ENCODE assay signal across 19 cellular contexts in genomic region chr2:4963106-4963505, GRCh38.
A peak's percentile ranks its signal among the peaks of the same experiment; 100 is the strongest.
DNase-seq lines count a peak whose midpoint lies in the region; ATAC-seq, FAIRE-seq and TF ChIP-seq lines count a peak whose summit lies in the region.
"Had no signal": no experiment of that assay in that cellular context is flagged by ENCODE, and none has a peak within 500 bp of the region (broad histone marks: within the 10 kb centered on the region; RNA-seq: fewer than 3 reads in every experiment).

No MANE protein-coding gene starts in this region.

- POLR2A ChIA-PET in GM12878 (lab: Charles Lee) = no interaction called here

- no peak overlapping the region for H3K4me3 ChIP-seq in GM12878
- no peak overlapping the region for H3K4me3 ChIP-seq in esophagus muscularis mucosa
- H3K4me3 ChIP-seq in neuronal stem cell (ENCODE audit: low read length in 2 of 2) = peak overlapping the region in 1 of 2 donors; percentile 34
- H3K4me3 ChIP-seq: BLaER1 treated with 17β-estradiol and CSF1 and Interleukin-3, amounts not matched to agents 10 nM and 100 nM had no signal

- H2AFZ ChIP-seq in GM12878 (ENCODE audit: control insufficient read depth, low read depth, low read length) (no peak overlapping the region), neuronal stem cell (ENCODE audit: low read length) (no peak overlapping the region)

- H2BK15ac ChIP-seq in neuronal stem cell (ENCODE audit: low read length) = no peak overlapping the region

- H3K36me3 ChIP-seq in GM12878 (ENCODE audit: control insufficient read depth in 2 of 2, insufficient read depth in 2 of 2, low read length in 1 of 2) (no peaks in the 10 kb centered on the region), esophagus muscularis mucosa (no peaks in the 10 kb centered on the region), neuronal stem cell (replicated peaks in 1 of 2; ENCODE audit: control insufficient read depth in 2 of 2, insufficient read depth in 2 of 2, low read length in 2 of 2) (peaks cover 0 to 2% of the 10 kb centered on the region in 2 donors)
- H3K36me3 ChIP-seq: BLaER1 treated with 17β-estradiol and CSF1 and Interleukin-3, amounts not matched to agents 10 nM and 100 nM had no signal

- DNase-seq in GM12891 (ENCODE audit: insufficient read length, low spot score) (no peak), GM12878 (ENCODE audit: low read depth, low spot score) (no peak), esophagus muscularis mucosa (ENCODE audit: extremely low spot score) (peak; percentile 42), neuronal stem cell (ENCODE audit: low spot score) (no peak), CD14-positive monocyte (ENCODE audit: low spot score) (no peak), hypothalamus (lab: John Stamatoyannopoulos, UW) (no peak)
- DNase-seq in stimulated activated CD8-positive, alpha-beta memory T cell treated with anti-CD3 and anti-CD28 coated beads, Interleukin-4, amount 100 ng/mL, for 48 hours = no peak
- no peak for DNase-seq in activated T-cell treated with anti-CD3 and anti-CD28 coated beads, Interleukin-2, amount 50 U/mL, for 24 hours
- DNase-seq: ACHN; Calu3; CD4-positive, alpha-beta T cell; DMS79 had no signal

- no peaks in the 10 kb centered on the region for H3K79me1 ChIP-seq in neuronal stem cell (ENCODE audit: low read depth, low read length)

- no peaks in the 10 kb centered on the region for H3K27me3 ChIP-seq in GM12878 (replicated peaks in 1 of 2; ENCODE audit: control insufficient read depth in 2 of 2, insufficient read depth in 2 of 2, low read length in 1 of 2)
- no peaks in the 10 kb centered on the region for H3K27me3 ChIP-seq in esophagus muscularis mucosa
- peaks cover 0 to 2% (median 0%) of the 10 kb centered on the region in 3 experiments for H3K27me3 ChIP-seq in neuronal stem cell (ENCODE audit: control insufficient read depth in 3 of 3, insufficient read depth in 3 of 3, low read depth in 1 of 3, low read length in 3 of 3)
- H3K27me3 ChIP-seq: BLaER1 treated with 17β-estradiol and CSF1 and Interleukin-3, amounts not matched to agents 10 nM and 100 nM had no signal

- peaks cover 0 to under 1% (median 0%) of the 10 kb centered on the region in 3 donors for H3K27me3 Mint-ChIP-seq in CD14-positive monocyte (ENCODE audit: low read depth in 3 of 3)
- H3K27me3 Mint-ChIP-seq in activated T-cell treated with anti-CD3 and anti-CD28 coated beads, Interleukin-2, amount 50 U/mL, for 24 hours = no peaks in the 10 kb centered on the region
- H3K27me3 Mint-ChIP-seq: CD4-positive, alpha-beta T cell; IgD-negative memory B cell had no signal

- CTCF ChIA-PET in GM12878 (lab: Yijun Ruan, JAX) = no interaction called here

- peak overlapping the region; percentile 93 for H4K91ac ChIP-seq in neuronal stem cell (ENCODE audit: low read depth, low read length, poor library complexity)

- H3K4ac ChIP-seq in neuronal stem cell (ENCODE audit: low read length) = no peak overlapping the region

- H3K9me3 Mint-ChIP-seq in CD14-positive monocyte = peaks cover 0 to 5% (median 0%) of the 10 kb centered on the region in 7 donors
- H3K9me3 Mint-ChIP-seq in activated T-cell treated with anti-CD3 and anti-CD28 coated beads, Interleukin-2, amount 50 U/mL, for 24 hours = peaks cover 5% of the 10 kb centered on the region

- TF ChIP-seq POLR2A in GM12891 (IDR thresholded peaks at IDR 0.05; ENCODE audit: low read depth, low read length) (no peak), GM12878 (IDR thresholded peaks at IDR 0.05; ENCODE audit: low read depth, low read length) (no peak), esophagus muscularis mucosa (IDR thresholded peaks at IDR 0.05; ENCODE audit: low read depth) (no peak)

- no peaks in the 10 kb centered on the region for H3K4me1 ChIP-seq in GM12878 (ENCODE audit: control insufficient read depth, insufficient read depth, low read length)
- no peaks in the 10 kb centered on the region for H3K4me1 ChIP-seq in esophagus muscularis mucosa
- H3K4me1 ChIP-seq in neuronal stem cell (ENCODE audit: control insufficient read depth in 2 of 2, insufficient read depth in 1 of 2, low read depth in 1 of 2, low read length in 2 of 2) = peaks cover 0 to 4% of the 10 kb centered on the region in 2 donors
- H3K4me1 ChIP-seq: BLaER1 treated with 17β-estradiol and CSF1 and Interleukin-3, amounts not matched to agents 10 nM and 100 nM had no signal

- RAD21 ChIA-PET in GM12878 (lab: Charles Lee; ENCODE audit: unreplicated experiment) = no interaction called here

- 75% methylated on average over 1 of the region's 1 CpG for WGBS in GM12878 (ENCODE audit: insufficient coverage, insufficient replicate concordance, low lambda C conversion rate, missing lambda C conversion rate)
- 89% methylated on average over 1 of the region's 1 CpG for WGBS in esophagus muscularis mucosa
- WGBS in neuronal stem cell (ENCODE audit: extremely low coverage in 2 of 2, insufficient read length in 2 of 2, insufficient replicate concordance in 1 of 2), 2 donors = no CpG with 5 or more reads among the region's 1 CpG

- H3K27ac Mint-ChIP-seq in CD14-positive monocyte = no peak overlapping the region
- no peak overlapping the region for H3K27ac Mint-ChIP-seq in activated T-cell treated with anti-CD3 and anti-CD28 coated beads, Interleukin-2, amount 50 U/mL, for 24 hours
- H3K27ac Mint-ChIP-seq: CD4-positive, alpha-beta T cell had no signal

- no peaks in the 10 kb centered on the region for H3K4me1 Mint-ChIP-seq in CD14-positive monocyte
- no peaks in the 10 kb centered on the region for H3K4me1 Mint-ChIP-seq in activated T-cell treated with anti-CD3 and anti-CD28 coated beads, Interleukin-2, amount 50 U/mL, for 24 hours (ENCODE audit: low read depth)
- H3K4me1 Mint-ChIP-seq: IgD-negative memory B cell had no signal

- no peak overlapping the region for H2BK5ac ChIP-seq in neuronal stem cell (ENCODE audit: low read length)

- intact Hi-C loops in GM12878 (cut with micrococcal nuclease; ENCODE audit: unreplicated experiment) = no loop called here
- intact Hi-C loops in esophagus muscularis mucosa (cut with DNase I) = no loop called here
- intact Hi-C loops in CD14-positive monocyte (cut with micrococcal nuclease) = no loop called here

- peak overlapping the region; percentile 42 for H3K14ac ChIP-seq in neuronal stem cell (ENCODE audit: low read length)

- FAIRE-seq in GM12891 (lab: Jason Lieb, UNC) = peak; percentile 72
- peak; percentile 86 for FAIRE-seq in GM12878 (lab: Jason Lieb, UNC)
- FAIRE-seq: GM12892, GM19239, H54 had no signal

- H3K36me3 Mint-ChIP-seq in CD14-positive monocyte = no peaks in the 10 kb centered on the region
- no peaks in the 10 kb centered on the region for H3K36me3 Mint-ChIP-seq in activated T-cell treated with anti-CD3 and anti-CD28 coated beads, Interleukin-2, amount 50 U/mL, for 24 hours (ENCODE audit: low read depth)

- no peak overlapping the region for H3K23ac ChIP-seq in neuronal stem cell (ENCODE audit: low read depth, low read length, poor library complexity)

- H3K18ac ChIP-seq in neuronal stem cell (ENCODE audit: low read length) = no peak overlapping the region

- H2BK12ac ChIP-seq in neuronal stem cell (ENCODE audit: low read length) = no peak overlapping the region

- no peak for TF ChIP-seq RAD21 in GM12878 (IDR thresholded peaks at IDR 0.05; ENCODE audit: insufficient read depth, low read depth, low read length)

- no peaks in the 10 kb centered on the region for H3K79me2 ChIP-seq in GM12878 (ENCODE audit: control insufficient read depth, insufficient read depth, low read length)

- H3K27ac ChIP-seq in GM12878 (ENCODE audit: control insufficient read depth, insufficient read depth) (no peak overlapping the region), esophagus muscularis mucosa (replicated peaks in 1 of 4) (no peak overlapping the region), neuronal stem cell (replicated peaks; ENCODE audit: low read length) (no peak overlapping the region)
- H3K27ac ChIP-seq: BLaER1 treated with 17β-estradiol and CSF1 and Interleukin-3, amounts not matched to agents 10 nM and 100 nM; HL-60 had no signal

- TF ChIP-seq CTCF in GM12878 (IDR thresholded peaks at IDR 0.05 in 2 of 3, conservative IDR thresholded peaks at IDR 0.05 in 1 of 3; ENCODE audit: control insufficient read depth in 2 of 3, extremely low read depth in 1 of 3, insufficient read depth in 1 of 3, low read depth in 3 of 3, low read length in 3 of 3) = no peak
- no peak for TF ChIP-seq CTCF in esophagus muscularis mucosa (IDR thresholded peaks at IDR 0.05)
- TF ChIP-seq CTCF in CD14-positive monocyte (IDR thresholded peaks at IDR 0.05) = no peak

- peak overlapping the region; percentile 97 for H4K8ac ChIP-seq in neuronal stem cell (ENCODE audit: low read depth, low read length)

- H3K9me3 ChIP-seq in GM12878 (replicated peaks; ENCODE audit: control insufficient read depth, insufficient read depth, low read length) = no peaks in the 10 kb centered on the region
- no peaks in the 10 kb centered on the region for H3K9me3 ChIP-seq in esophagus muscularis mucosa
- H3K9me3 ChIP-seq in neuronal stem cell (replicated peaks in 1 of 2; ENCODE audit: control insufficient read depth in 2 of 2, insufficient read depth in 1 of 2, low read depth in 1 of 2, low read length in 2 of 2) = no peaks in the 10 kb centered on the region
- H3K9me3 ChIP-seq: BLaER1 treated with 17β-estradiol and CSF1 and Interleukin-3, amounts not matched to agents 10 nM and 100 nM had no signal

- ATAC-seq in GM12878 = no peak
- ATAC-seq: HCT116 had no signal

- no TSS peak for BruUV-seq in GM12878 (replicated peaks; lab: Mats Ljungman, UMichigan)

- H4K20me1 ChIP-seq in GM12878 (ENCODE audit: control insufficient read depth, insufficient read depth) = no peaks in the 10 kb centered on the region
- H4K20me1 ChIP-seq: BLaER1 treated with 17β-estradiol and CSF1 and Interleukin-3, amounts not matched to agents 10 nM and 100 nM had no signal

- TF ChIP-seq EP300 in GM12878 (IDR thresholded peaks at IDR 0.05; ENCODE audit: borderline replicate concordance in 1 of 2, control insufficient read depth in 1 of 2, low read depth in 2 of 2, low read length in 2 of 2) (no peak), esophagus muscularis mucosa (IDR thresholded peaks at IDR 0.05) (no peak)

- in situ Hi-C loops in GM12878 (cut with MboI) = no loop called here

- H2AK5ac ChIP-seq in neuronal stem cell (ENCODE audit: low read depth, low read length) = no peak overlapping the region

- H2BK120ac ChIP-seq in neuronal stem cell (ENCODE audit: low read depth, low read length) = no peak overlapping the region

- no peak overlapping the region for H3K9ac ChIP-seq in GM12878 (ENCODE audit: control insufficient read depth, insufficient read depth, low read length)
- H3K9ac ChIP-seq in neuronal stem cell (ENCODE audit: low read depth, low read length, poor library complexity) = no peak overlapping the region
- H3K9ac ChIP-seq: BLaER1 treated with 17β-estradiol and CSF1 and Interleukin-3, amounts not matched to agents 10 nM and 100 nM had no signal

- H3K4me2 ChIP-seq in GM12878 (ENCODE audit: control insufficient read depth, insufficient read depth) (no peak overlapping the region), neuronal stem cell (ENCODE audit: insufficient read depth, low read length, poor library complexity, severe bottlenecking) (no peak overlapping the region)
- H3K4me2 ChIP-seq: BLaER1 treated with 17β-estradiol and CSF1 and Interleukin-3, amounts not matched to agents 10 nM and 100 nM had no signal

- SMC1A ChIA-PET in GM12878 (lab: Charles Lee; ENCODE audit: uncharacterized antibody, unreplicated experiment) = no interaction called here

- H3K4me3 Mint-ChIP-seq in CD14-positive monocyte = no peak overlapping the region
- no peak overlapping the region for H3K4me3 Mint-ChIP-seq in activated T-cell treated with anti-CD3 and anti-CD28 coated beads, Interleukin-2, amount 50 U/mL, for 24 hours
- H3K4me3 Mint-ChIP-seq: CD4-positive, alpha-beta T cell; IgD-negative memory B cell had no signal
